3 cellular contexts compared by ENCODE assay signal in genomic region chr2:59074071-59074470, GRCh38.
TF ChIP-seq lines count a peak whose summit lies in the region.

No MANE protein-coding gene starts in this region.

TF ChIP-seq in HepG2, 621 proteins besides CTCF, POLR2A, EP300 and RAD21:
- TF ChIP-seq, protein P1, sequence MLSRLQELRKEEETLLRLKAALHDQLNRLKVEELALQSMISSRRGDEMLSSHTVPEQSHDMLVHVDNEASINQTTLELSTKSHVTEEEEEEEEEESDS (CRISPR knock-in tag; IDR thresholded peaks at IDR 0.05; ENCODE audit: borderline replicate concordance), result no peak
- TF ChIP-seq MAFK (conservative IDR thresholded peaks at IDR 0.05 in 1 of 2, IDR thresholded peaks at IDR 0.05 in 1 of 2; ENCODE audit: low read length in 2 of 2) (peak; percentile 38 to 55), MAFF (IDR thresholded peaks at IDR 0.05; ENCODE audit: low read depth, low read length) (peak; percentile 56; the same call in 1 of the 2 replicates), FOXP4 (CRISPR knock-in tag; IDR thresholded peaks at IDR 0.05) (no peak)

TF ChIP-seq in A549, 52 proteins besides CTCF, POLR2A, EP300 and RAD21:
- TF ChIP-seq ZFP36 (IDR thresholded peaks at IDR 0.05; ENCODE audit: borderline replicate concordance, partially characterized antibody) (no peak), JUN (IDR thresholded peaks at IDR 0.05) (no peak), HEYL (CRISPR knock-in tag; IDR thresholded peaks at IDR 0.05) (no peak), MAFK (IDR thresholded peaks at IDR 0.05; ENCODE audit: partially characterized antibody) (peak; percentile 47)

TF ChIP-seq in K562, 482 proteins besides CTCF, POLR2A, EP300 and RAD21:
- peak; percentile 48 for TF ChIP-seq ZNF316 (IDR thresholded peaks at IDR 0.05)
- TF ChIP-seq NUFIP1 (IDR thresholded peaks at IDR 0.05; ENCODE audit: partially characterized antibody), result no peak
